ENCODE assay signal across 16 cellular contexts in genomic region chr14:94341654-94342333, GRCh38. TPM values are rescaled to one million over a fixed set of nuclear protein-coding genes. Genes with fewer than 3 reads are reported as not detected.
A peak's percentile ranks its signal among the peaks of the same experiment; 100 is the strongest.
DNase-seq lines count a peak whose midpoint lies in the region; ATAC-seq, FAIRE-seq and TF ChIP-seq lines count a peak whose summit lies in the region.
"Had no signal": no experiment of that assay in that cellular context is flagged by ENCODE, and none has a peak within 500 bp of the region (broad histone marks: within the 10 kb centered on the region; RNA-seq: fewer than 3 reads in every experiment).

No MANE protein-coding gene starts in this region.

- peaks cover 34% of the 10 kb centered on the region for H3K4me1 Mint-ChIP-seq in HFFc6 (ENCODE audit: low read depth)
- peaks cover 26% of the 10 kb centered on the region for H3K4me1 Mint-ChIP-seq in astrocyte (ENCODE audit: low read depth, unreplicated experiment)
- peaks cover 5% of the 10 kb centered on the region for H3K4me1 Mint-ChIP-seq in mesothelial cell of epicardium

- H3K79me2 ChIP-seq in astrocyte (ENCODE audit: insufficient read depth, low read length), result no peaks in the 10 kb centered on the region

- TF ChIP-seq CTCF in AG10803 (conservative IDR thresholded peaks at IDR 0.05; ENCODE audit: low read length) (no peak), HFFc6 (IDR thresholded peaks at IDR 0.05) (no peak), astrocyte (IDR thresholded peaks at IDR 0.05; ENCODE audit: insufficient read depth, low read depth, low read length) (no peak), liver (IDR thresholded peaks at IDR 0.05; ENCODE audit: low read depth, low read length, missing input control) (no peak), ascending aorta (IDR thresholded peaks at IDR 0.05) (no peak), mesothelial cell of epicardium (IDR thresholded peaks at IDR 0.05; ENCODE audit: unreplicated experiment) (no peak)

- DNase-seq in AG10803 (ENCODE audit: low read depth), result peak; percentile 70
- DNase-seq in HFFc6, result no peak
- DNase-seq in astrocyte (ENCODE audit: low read depth), result peak; percentile 72
- DNase-seq in ascending aorta (ENCODE audit: low spot score in 2 of 2), result no peak
- no peak for DNase-seq in stimulated activated CD4-positive, alpha-beta T cell treated with anti-CD3 and anti-CD28 coated beads, Interleukin-2, amount 100 ng/mL, for 24 hours
- DNase-seq in mesothelial cell of epicardium (ENCODE audit: low spot score in 2 of 2, unreplicated experiment in 2 of 2), result no peak
- DNase-seq: activated CD8-positive, alpha-beta memory T cell treated with anti-CD3 and anti-CD28 coated beads for 24 hours; retina had no signal

- H3K27me3 Mint-ChIP-seq in HFFc6 (ENCODE audit: insufficient read depth) (no peaks in the 10 kb centered on the region), astrocyte (ENCODE audit: low read depth, unreplicated experiment) (no peaks in the 10 kb centered on the region), mesothelial cell of epicardium (ENCODE audit: low read depth) (peaks cover 27% of the 10 kb centered on the region)

- H3K4me3 ChIP-seq in AG10803 (ENCODE audit: low read length) (peak overlapping the region; percentile 18; the same call in 1 of the 2 replicates), astrocyte (ENCODE audit: insufficient read depth, low read depth, low read length) (peak overlapping the region; percentile 14), liver (ENCODE audit: low read depth in 1 of 3, low read length in 3 of 3) (no peak overlapping the region), ascending aorta (no peak overlapping the region)
- H3K4me3 ChIP-seq: cardiac muscle cell, lung had no signal

- 67% methylated on average over 5 of the region's 5 CpGs for WGBS in liver

- no peaks in the 10 kb centered on the region for H3K36me3 ChIP-seq in astrocyte (ENCODE audit: insufficient read depth, low read length)
- H3K36me3 ChIP-seq in liver (ENCODE audit: control insufficient read depth in 4 of 4, insufficient read depth in 3 of 4, low read depth in 1 of 4, low read length in 3 of 4), result no peaks in the 10 kb centered on the region
- no peaks in the 10 kb centered on the region for H3K36me3 ChIP-seq in ascending aorta
- H3K36me3 ChIP-seq: cardiac muscle cell had no signal

- H3K27ac Mint-ChIP-seq in HFFc6, result peak overlapping the region; percentile 3
- peak overlapping the region; percentile 2 for H3K27ac Mint-ChIP-seq in astrocyte (ENCODE audit: unreplicated experiment)
- no peak overlapping the region for H3K27ac Mint-ChIP-seq in mesothelial cell of epicardium

- peak overlapping the region; percentile 3 for H3K9ac ChIP-seq in astrocyte (ENCODE audit: low read length)
- H3K9ac ChIP-seq in liver (ENCODE audit: low read depth in 1 of 2, low read length in 2 of 2), result no peak overlapping the region

- H3K36me3 Mint-ChIP-seq in HFFc6 (ENCODE audit: low read depth) (peaks cover 5% of the 10 kb centered on the region; the same call in 1 of the 2 replicates), astrocyte (ENCODE audit: low read depth, unreplicated experiment) (no peaks in the 10 kb centered on the region), mesothelial cell of epicardium (no peaks in the 10 kb centered on the region)

- H3K4me1 ChIP-seq in astrocyte (ENCODE audit: insufficient read depth, low read length) (peaks cover 27% of the 10 kb centered on the region), liver (ENCODE audit: control insufficient read depth in 4 of 4, insufficient read depth in 4 of 4, low read length in 3 of 4) (peaks cover 0 to 42% (median 29%) of the 10 kb centered on the region in 4 donors), ascending aorta (no peaks in the 10 kb centered on the region)

- H3K4me2 ChIP-seq in astrocyte (ENCODE audit: low read length), result peak overlapping the region; percentile 72

- TF ChIP-seq RAD21 in liver (IDR thresholded peaks at IDR 0.05), result no peak

- H2AFZ ChIP-seq in astrocyte (ENCODE audit: low read depth, low read length), result no peak overlapping the region

- H3K4me3 Mint-ChIP-seq in HFFc6 (peak overlapping the region; percentile 24), astrocyte (ENCODE audit: unreplicated experiment) (no peak overlapping the region), mesothelial cell of epicardium (no peak overlapping the region)

- H3K27me3 ChIP-seq in astrocyte (ENCODE audit: insufficient read depth, low read length) (no peaks in the 10 kb centered on the region), liver (ENCODE audit: control insufficient read depth in 4 of 4, insufficient read depth in 4 of 4, low read length in 3 of 4) (no peaks in the 10 kb centered on the region), ascending aorta (no peaks in the 10 kb centered on the region)

- H3K9me3 Mint-ChIP-seq in HFFc6 (peaks cover 8% of the 10 kb centered on the region), astrocyte (ENCODE audit: unreplicated experiment) (peaks cover 3% of the 10 kb centered on the region), mesothelial cell of epicardium (peaks cover 4% of the 10 kb centered on the region)

- no peak for ATAC-seq in GM18873 (IDR thresholded peaks at IDR 0.05; ENCODE audit: low FRiP score, unreplicated experiment)

- H4K20me1 ChIP-seq in astrocyte (ENCODE audit: insufficient read depth, low read length), result no peaks in the 10 kb centered on the region

- H3K9me3 ChIP-seq in astrocyte (ENCODE audit: insufficient read depth, low read depth, low read length), result no peaks in the 10 kb centered on the region
- no peaks in the 10 kb centered on the region for H3K9me3 ChIP-seq in liver (ENCODE audit: control insufficient read depth in 4 of 4, low read length in 3 of 4)
- H3K9me3 ChIP-seq in ascending aorta, result no peaks in the 10 kb centered on the region

- FAIRE-seq in astrocyte (lab: Jason Lieb, UNC), result no peak
- FAIRE-seq: D721Med, frontal cortex, GM18507 had no signal

- intact Hi-C loops in ascending aorta (cut with DNase I), result no loop called here

- H3K27ac ChIP-seq in astrocyte (ENCODE audit: low read depth, low read length), result peak overlapping the region; percentile 59
- H3K27ac ChIP-seq in liver (ENCODE audit: low read depth in 1 of 2, low read length in 2 of 2), result peak overlapping the region; percentile 20 to 46
- no peak overlapping the region for H3K27ac ChIP-seq in ascending aorta
- H3K27ac ChIP-seq: cardiac muscle cell had no signal

TF ChIP-seq in liver, 16 proteins besides CTCF, POLR2A, EP300 and RAD21:
- no peak for TF ChIP-seq TAF1 (conservative IDR thresholded peaks at IDR 0.05)
- no peak for TF ChIP-seq EGR1 (IDR thresholded peaks at IDR 0.05; ENCODE audit: low read depth in 2 of 2)
- TF ChIP-seq, protein P1, sequence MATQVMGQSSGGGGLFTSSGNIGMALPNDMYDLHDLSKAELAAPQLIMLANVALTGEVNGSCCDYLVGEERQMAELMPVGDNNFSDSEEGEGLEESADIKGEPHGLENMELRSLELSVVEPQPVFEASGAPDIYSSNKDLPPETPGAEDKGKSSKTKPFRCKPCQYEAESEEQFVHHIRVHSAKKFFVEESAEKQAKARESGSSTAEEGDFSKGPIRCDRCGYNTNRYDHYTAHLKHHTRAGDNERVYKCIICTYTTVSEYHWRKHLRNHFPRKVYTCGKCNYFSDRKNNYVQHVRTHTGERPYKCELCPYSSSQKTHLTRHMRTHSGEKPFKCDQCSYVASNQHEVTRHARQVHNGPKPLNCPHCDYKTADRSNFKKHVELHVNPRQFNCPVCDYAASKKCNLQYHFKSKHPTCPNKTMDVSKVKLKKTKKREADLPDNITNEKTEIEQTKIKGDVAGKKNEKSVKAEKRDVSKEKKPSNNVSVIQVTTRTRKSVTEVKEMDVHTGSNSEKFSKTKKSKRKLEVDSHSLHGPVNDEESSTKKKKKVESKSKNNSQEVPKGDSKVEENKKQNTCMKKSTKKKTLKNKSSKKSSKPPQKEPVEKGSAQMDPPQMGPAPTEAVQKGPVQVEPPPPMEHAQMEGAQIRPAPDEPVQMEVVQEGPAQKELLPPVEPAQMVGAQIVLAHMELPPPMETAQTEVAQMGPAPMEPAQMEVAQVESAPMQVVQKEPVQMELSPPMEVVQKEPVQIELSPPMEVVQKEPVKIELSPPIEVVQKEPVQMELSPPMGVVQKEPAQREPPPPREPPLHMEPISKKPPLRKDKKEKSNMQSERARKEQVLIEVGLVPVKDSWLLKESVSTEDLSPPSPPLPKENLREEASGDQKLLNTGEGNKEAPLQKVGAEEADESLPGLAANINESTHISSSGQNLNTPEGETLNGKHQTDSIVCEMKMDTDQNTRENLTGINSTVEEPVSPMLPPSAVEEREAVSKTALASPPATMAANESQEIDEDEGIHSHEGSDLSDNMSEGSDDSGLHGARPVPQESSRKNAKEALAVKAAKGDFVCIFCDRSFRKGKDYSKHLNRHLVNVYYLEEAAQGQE (IDR thresholded peaks at IDR 0.05), result no peak
- TF ChIP-seq HNF4G (IDR thresholded peaks at IDR 0.05), result no peak
- TF ChIP-seq, protein P2, sequence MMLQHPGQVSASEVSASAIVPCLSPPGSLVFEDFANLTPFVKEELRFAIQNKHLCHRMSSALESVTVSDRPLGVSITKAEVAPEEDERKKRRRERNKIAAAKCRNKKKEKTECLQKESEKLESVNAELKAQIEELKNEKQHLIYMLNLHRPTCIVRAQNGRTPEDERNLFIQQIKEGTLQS (IDR thresholded peaks at IDR 0.05), result no peak
- no peak for TF ChIP-seq RXRA (IDR thresholded peaks at IDR 0.05)

RNA-seq across cellular contexts. Expression of gene SERPINA6, which starts 18.7 kb away (rescaled TPM):
- not detected for total RNA-seq in HFFc6 (2021; fragmentation: NEBNext Ultra II Directional; extraction: Animal tissue kit (Norgen Biotek cat#: 25700))
- total RNA-seq in astrocyte (not detected in 2 replicates), liver (100 to 1,000 TPM; 188 to 330 TPM), ascending aorta (not detected), mesothelial cell of epicardium (not detected in 3 replicates)
- 100 to 1,000 TPM; 327 to 357 TPM for polyA plus RNA-seq in liver
- total RNA-seq: cardiac muscle cell, frontal cortex, SK-MEL-5 had no signal

RNA-seq across cellular contexts. Expression of gene SERPINA2, which starts 24.7 kb away (rescaled TPM):
- not detected for total RNA-seq in HFFc6 (2021; fragmentation: NEBNext Ultra II Directional; extraction: Animal tissue kit (Norgen Biotek cat#: 25700))
- not detected in 2 replicates for total RNA-seq in astrocyte
- total RNA-seq in liver, result not detected
- polyA plus RNA-seq in liver, result not detected
- total RNA-seq in ascending aorta, result not detected
- total RNA-seq in mesothelial cell of epicardium, result not detected in 3 replicates
- total RNA-seq: cardiac muscle cell, frontal cortex, lung, SK-MEL-5 had no signal
- polyA plus RNA-seq: cardiac muscle cell had no signal

RNA-seq across cellular contexts. Expression of gene SERPINA1, which starts 46.6 kb away (rescaled TPM):
- under 1 TPM in 3 of 6 experiments, not detected in 3; 0.07 to 0.40 (median 0.17) TPM for total RNA-seq in HFFc6 (2021; fragmentation: NEBNext Ultra II Directional; extraction: Animal tissue kit (Norgen Biotek cat#: 25700))
- total RNA-seq in astrocyte, result 0.98 and 1.3 TPM in 2 replicates
- total RNA-seq in liver, result over 10,000 TPM; 10,220 to 22,719 TPM
- over 10,000 TPM; 28,447 to 47,972 TPM for polyA plus RNA-seq in liver
- 34.3 TPM for total RNA-seq in ascending aorta
- total RNA-seq in mesothelial cell of epicardium, result 0.58 to 1.7 TPM (median 1.2 TPM) in 3 replicates

RNA-seq across cellular contexts. Expression of gene SERPINA10, which starts 48.7 kb away (rescaled TPM):
- total RNA-seq in HFFc6 (2021; fragmentation: NEBNext Ultra II Directional; extraction: Animal tissue kit (Norgen Biotek cat#: 25700)), result not detected
- total RNA-seq in astrocyte (not detected in 2 replicates), liver (100 to 1,000 TPM; 105 to 256 TPM), ascending aorta (not detected), mesothelial cell of epicardium (not detected in 3 replicates)
- 100 to 1,000 TPM; 131 to 363 TPM for polyA plus RNA-seq in liver
- total RNA-seq: cardiac muscle cell, frontal cortex, SK-MEL-5 had no signal
- polyA plus RNA-seq: lung had no signal

Comparison
In these comparisons a context has a peak if more than half of its experiments do, and no peak if none do; other contexts are left out.
1. DNase-seq: peak in AG10803 (single experiment) and astrocyte (single experiment); none in HFFc6 (single experiment), ascending aorta (0 of 2), stimulated activated CD4-positive, alpha-beta T cell treated with anti-CD3 and anti-CD28 coated beads, Interleukin-2, amount 100 ng/mL, for 24 hours (0 of 2) and mesothelial cell of epicardium (0 of 2).
2. H3K4me3 ChIP-seq: peak in AG10803 (single experiment) and astrocyte (single experiment); none in liver (0 of 3) and ascending aorta (0 of 2).
3. H3K27ac ChIP-seq: peak in astrocyte (single experiment) and liver (2 of 2); none in ascending aorta (0 of 2).
4. RNA of gene SERPINA6, which starts 18.7 kb away (total RNA-seq): 188 to 330 TPM in liver; not detected in HFFc6, not detected in astrocyte, not detected in ascending aorta (single experiment) and not detected in mesothelial cell of epicardium; every median in the first group is over 100 times any median in the second.
5. RNA of gene SERPINA1, which starts 46.6 kb away (total RNA-seq): 10,220 to 22,719 TPM in liver; 34.3 TPM in ascending aorta (single experiment), 0.98 to 1.3 TPM in astrocyte, 0.58 to 1.7 TPM in mesothelial cell of epicardium and 0.07 to 0.40 TPM in HFFc6; every median in the first group is over 100 times any median in the second.